In genomic region chr4:41567186-41567585, GRCh38 we compare ENCODE assay signal across 28 cellular contexts. TPM values are rescaled to one million over a fixed set of nuclear protein-coding genes. Genes with fewer than 3 reads are reported as not detected.
"Had no signal": no experiment of that assay in that cellular context is flagged by ENCODE, and none has a peak within 500 bp of the region (broad histone marks: within the 10 kb centered on the region; RNA-seq: fewer than 3 reads in every experiment).

No MANE protein-coding gene starts in this region.

- H3K4me1 ChIP-seq: foreskin keratinocyte, pancreas had no signal

- H3K36me3 ChIP-seq: neutrophil, pancreas, suprapubic skin had no signal

- DNase-seq: cerebellar nuclear complex; cortex of kidney; dorsolateral prefrontal cortex; effector CD4-positive, alpha-beta T cell; foreskin keratinocyte; glutamatergic neuron; hypothalamus; immature natural killer cell; mesenchymal stem cell; mucosa of descending colon; naive B cell; pancreas; stimulated activated CD4-positive, alpha-beta T cell treated with anti-CD3 and anti-CD28 coated beads, Interleukin-12 subunit alpha, Interleukin-12 subunit beta, amount 100 ng/mL, for 4 hours; stimulated activated CD4-positive, alpha-beta T cell treated with anti-CD3 and anti-CD28 coated beads, Interleukin-1b, Interleukin-23, amount 100 ng/mL, for 48 hours; stimulated activated CD4-positive, alpha-beta T cell treated with anti-CD3 and anti-CD28 coated beads, Interleukin-4, amount 100 ng/mL, for 1 hour; stimulated activated CD8-positive, alpha-beta memory T cell treated with anti-CD3 and anti-CD28 coated beads, Interleukin-4, amount 100 ng/mL, for 48 hours; stimulated activated naive CD4-positive, alpha-beta T cell; stimulated activated naive CD8-positive, alpha-beta T cell treated with anti-CD3 and anti-CD28 coated beads, Interleukin-15, amount 100 ng/mL, for 72 hours had no signal

- ATAC-seq: esophagus mucosa; foreskin keratinocyte; mucosa of descending colon; natural killer cell treated with Interleukin-12 subunit alpha and Interleukin-12 subunit beta and Interleukin-15 and Interleukin-18, amount 100 ng/mL, for 72 hours; pancreas; sciatic nerve; stimulated activated naive CD8-positive, alpha-beta T cell treated with anti-CD3 and anti-CD28 coated beads, Interleukin-15, amount 100 ng/mL, for 72 hours had no signal

- H3K4me3 ChIP-seq: dorsolateral prefrontal cortex, mucosa of descending colon, pancreas, smooth muscle cell, suprapubic skin had no signal

- H3K4me1 Mint-ChIP-seq: immature natural killer cell; naive B cell; stimulated activated naive CD8-positive, alpha-beta T cell treated with anti-CD3 and anti-CD28 coated beads, Interleukin-15, amount 100 ng/mL, for 72 hours had no signal

- H3K27me3 ChIP-seq: dorsolateral prefrontal cortex, pancreas, suprapubic skin had no signal

- H3K9me3 ChIP-seq: mucosa of descending colon, neutrophil, pancreas, suprapubic skin had no signal

- H3K4me2 ChIP-seq: smooth muscle cell had no signal

- H3K4me3 Mint-ChIP-seq: immature natural killer cell; mesothelial cell of epicardium; naive B cell; natural killer cell treated with Interleukin-12 subunit alpha and Interleukin-12 subunit beta and Interleukin-15 and Interleukin-18, amount 100 ng/mL, for 72 hours; neural crest cell; stimulated activated naive CD8-positive, alpha-beta T cell treated with anti-CD3 and anti-CD28 coated beads, Interleukin-15, amount 100 ng/mL, for 72 hours had no signal

- H3K36me3 Mint-ChIP-seq: immature natural killer cell; mesothelial cell of epicardium; naive B cell; natural killer cell treated with Interleukin-12 subunit alpha and Interleukin-12 subunit beta and Interleukin-15 and Interleukin-18, amount 100 ng/mL, for 72 hours had no signal

- H3K27me3 Mint-ChIP-seq: natural killer cell treated with Interleukin-12 subunit alpha and Interleukin-12 subunit beta and Interleukin-15 and Interleukin-18, amount 100 ng/mL, for 72 hours; stimulated activated naive CD8-positive, alpha-beta T cell treated with anti-CD3 and anti-CD28 coated beads, Interleukin-15, amount 100 ng/mL, for 72 hours had no signal

- H3K27ac ChIP-seq: epithelial cell of prostate, foreskin keratinocyte, neutrophil, pancreas, suprapubic skin had no signal

- H3K27ac Mint-ChIP-seq: immature natural killer cell; mesothelial cell of epicardium; naive B cell; natural killer cell treated with Interleukin-12 subunit alpha and Interleukin-12 subunit beta and Interleukin-15 and Interleukin-18, amount 100 ng/mL, for 72 hours; stimulated activated naive CD8-positive, alpha-beta T cell treated with anti-CD3 and anti-CD28 coated beads, Interleukin-15, amount 100 ng/mL, for 72 hours had no signal

- FAIRE-seq: keratinocyte, pancreas had no signal

RNA-seq across cellular contexts. Expression of gene LIMCH1, which starts 29.2 kb away (rescaled TPM):
- total RNA-seq: natural killer cell treated with Interleukin-12 subunit alpha and Interleukin-12 subunit beta and Interleukin-15 and Interleukin-18, amount 100 ng/mL, for 72 hours had no signal
- polyA plus RNA-seq: immature natural killer cell had no signal
